ENCODE assay signal across 1 cellular context in genomic region chr12:52082988-52083637, GRCh38.
TF ChIP-seq lines count a peak whose summit lies in the region.

No MANE protein-coding gene starts in this region.

TF ChIP-seq in HEK293, 187 proteins besides CTCF, POLR2A, EP300 and RAD21 (continued from another document and continues in another):
- no peak for TF ChIP-seq ZBTB21 (tag by site-specific recombination; IDR thresholded peaks at IDR 0.05)
- TF ChIP-seq ZNF324 (tag by site-specific recombination; IDR thresholded peaks at IDR 0.05) = no peak
- no peak for TF ChIP-seq SP3 (tag by site-specific recombination; IDR thresholded peaks at IDR 0.05)
- no peak for TF ChIP-seq ZSCAN23 (tag by site-specific recombination; IDR thresholded peaks at IDR 0.05)
- no peak for TF ChIP-seq ZNF239 (tag by site-specific recombination; IDR thresholded peaks at IDR 0.05)
- peak; percentile 92 for TF ChIP-seq PATZ1 (tag by site-specific recombination; IDR thresholded peaks at IDR 0.05)
- TF ChIP-seq ZNF560 (tag by site-specific recombination; IDR thresholded peaks at IDR 0.05; ENCODE audit: borderline replicate concordance) = no peak
- no peak for TF ChIP-seq ZNF121 (tag by site-specific recombination; IDR thresholded peaks at IDR 0.05)
- no peak for TF ChIP-seq ZSCAN18 (tag by site-specific recombination; IDR thresholded peaks at IDR 0.05)
- no peak for TF ChIP-seq ZNF48 (tag by site-specific recombination; IDR thresholded peaks at IDR 0.05)
- no peak for TF ChIP-seq FEZF1 (tag by site-specific recombination; IDR thresholded peaks at IDR 0.05)
- no peak for TF ChIP-seq AEBP2 (tag by site-specific recombination; IDR thresholded peaks at IDR 0.05; ENCODE audit: borderline replicate concordance)
- TF ChIP-seq ZNF2 (tag by site-specific recombination; IDR thresholded peaks at IDR 0.05) = no peak
- no peak for TF ChIP-seq ZNF843 (tag by site-specific recombination; IDR thresholded peaks at IDR 0.05)
- peak; percentile 95 for TF ChIP-seq ZNF18 (tag by site-specific recombination; IDR thresholded peaks at IDR 0.05)
- TF ChIP-seq ZFP41 (tag by site-specific recombination; IDR thresholded peaks at IDR 0.05; ENCODE audit: borderline replicate concordance) = no peak
- no peak for TF ChIP-seq ZNF777 (tag by site-specific recombination; IDR thresholded peaks at IDR 0.05; ENCODE audit: borderline replicate concordance)
- TF ChIP-seq ZNF416 (tag by site-specific recombination; IDR thresholded peaks at IDR 0.05) = no peak
- TF ChIP-seq ZFP69B (tag by site-specific recombination; IDR thresholded peaks at IDR 0.05) = no peak
- TF ChIP-seq ZBTB10 (tag by site-specific recombination; IDR thresholded peaks at IDR 0.05) = 0 out of 2 replicates have a peak, but pooled peaks have one; percentile 28
- peak; percentile 91 for TF ChIP-seq ZBTB17 (tag by site-specific recombination; IDR thresholded peaks at IDR 0.05)
- no peak for TF ChIP-seq HOXC10 (CRISPR knock-in tag; IDR thresholded peaks at IDR 0.05)
- TF ChIP-seq ATF2 (tag by site-specific recombination; IDR thresholded peaks at IDR 0.05; ENCODE audit: low read depth) = no peak
- no peak for TF ChIP-seq ZFP3 (tag by site-specific recombination; IDR thresholded peaks at IDR 0.05; ENCODE audit: low read depth)
- 0 out of 2 replicates have a peak, but pooled peaks have one; percentile 14 for TF ChIP-seq ZEB2 (tag by site-specific recombination; IDR thresholded peaks at IDR 0.05)
- TF ChIP-seq ZNF449 (tag by site-specific recombination; IDR thresholded peaks at IDR 0.05) = no peak
- TF ChIP-seq ZBTB48 (tag by site-specific recombination; IDR thresholded peaks at IDR 0.05) = no peak
- no peak for TF ChIP-seq ZNF747 (tag by site-specific recombination; IDR thresholded peaks at IDR 0.05)
- no peak for TF ChIP-seq ZIC2 (tag by site-specific recombination; IDR thresholded peaks at IDR 0.05)
- TF ChIP-seq KLF9 (tag by site-specific recombination; IDR thresholded peaks at IDR 0.05; ENCODE audit: low read depth) = peak; percentile 46; the same call in 1 of the 2 replicates
- TF ChIP-seq RBAK (tag by site-specific recombination; IDR thresholded peaks at IDR 0.05) = no peak
- TF ChIP-seq HOXA7 (CRISPR knock-in tag; IDR thresholded peaks at IDR 0.05; ENCODE audit: borderline replicate concordance) = no peak
- no peak for TF ChIP-seq ZNF114 (tag by site-specific recombination; IDR thresholded peaks at IDR 0.05)
- TF ChIP-seq ZBTB7A (tag by site-specific recombination; IDR thresholded peaks at IDR 0.05; ENCODE audit: low read depth) = no peak
- TF ChIP-seq ZBTB11 (tag by site-specific recombination; conservative IDR thresholded peaks at IDR 0.05; ENCODE audit: low read depth) = no peak
- TF ChIP-seq ZNF791 (tag by site-specific recombination; IDR thresholded peaks at IDR 0.05) = no peak
- no peak for TF ChIP-seq PRDM6 (tag by site-specific recombination; IDR thresholded peaks at IDR 0.05)
- no peak for TF ChIP-seq ZNF394 (tag by site-specific recombination; IDR thresholded peaks at IDR 0.05; ENCODE audit: borderline replicate concordance)
- TF ChIP-seq ZNF610 (tag by site-specific recombination; IDR thresholded peaks at IDR 0.05; ENCODE audit: borderline replicate concordance) = no peak
- TF ChIP-seq MYNN (tag by site-specific recombination; IDR thresholded peaks at IDR 0.05; ENCODE audit: borderline replicate concordance) = no peak
- no peak for TF ChIP-seq KLF8 (tag by site-specific recombination; IDR thresholded peaks at IDR 0.05)
- TF ChIP-seq ZNF280C (tag by site-specific recombination; IDR thresholded peaks at IDR 0.05) = no peak
- TF ChIP-seq ZNF266 (tag by site-specific recombination; IDR thresholded peaks at IDR 0.05; ENCODE audit: low read depth) = no peak
- TF ChIP-seq ZNF341 (tag by site-specific recombination; IDR thresholded peaks at IDR 0.05; ENCODE audit: low read depth) = no peak
